Comparison of ENCODE assay signal across 8 cellular contexts in the genomic region with DNA sequence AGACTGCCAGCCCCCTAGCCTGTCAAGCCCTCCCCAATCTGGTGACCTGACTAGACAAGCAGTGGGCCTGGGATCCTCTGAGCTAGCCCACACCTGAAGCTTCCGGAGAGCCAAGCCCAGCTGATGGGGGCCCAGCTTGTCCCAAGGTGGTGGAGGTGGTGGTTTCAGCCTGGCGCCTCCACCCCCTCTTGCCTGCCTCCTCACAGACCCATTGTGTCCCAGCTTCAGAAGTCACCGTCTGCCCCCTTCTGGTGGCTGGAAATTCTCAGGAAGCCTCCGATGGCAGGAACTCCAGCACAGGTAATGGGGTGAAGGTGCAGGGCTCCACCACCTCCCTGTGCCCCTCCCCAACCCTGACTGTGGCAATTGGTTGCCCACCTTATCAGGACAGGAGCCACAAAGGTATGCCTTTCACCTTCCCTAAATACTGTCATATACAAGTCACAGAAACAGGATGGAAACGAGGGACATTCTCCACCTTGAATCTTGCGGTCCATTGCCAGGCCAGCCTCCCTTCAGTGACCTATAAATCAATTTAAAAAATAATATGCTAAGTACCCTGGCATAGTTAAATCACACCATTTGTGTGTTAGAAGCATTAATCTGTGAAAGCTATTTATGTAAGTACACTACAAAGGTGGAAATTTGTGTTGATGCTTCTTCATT.
DNase-seq lines count a peak whose midpoint lies in the region; ATAC-seq, FAIRE-seq and TF ChIP-seq lines count a peak whose summit lies in the region.

No MANE protein-coding gene starts in this region.

- CTCF ChIA-PET in SK-N-SH (lab: Yijun Ruan, JAX) = interaction anchor here (0.6 to 8.5 kb wide), 72 partner anchors 9 to 1235 kb away, joined by 3 to 102 read pairs (median 4); partner anchors contain the start of gene ZNF423

- WGBS in SK-N-SH (ENCODE audit: low lambda C conversion rate) = 51% methylated on average over 4 of the region's 6 CpGs

- H3K4me2 ChIP-seq in SK-N-SH = no peak overlapping the region

- no peak for FAIRE-seq in kidney (lab: Jason Lieb, UNC)

- H3K27me3 ChIP-seq in SK-N-SH (ENCODE audit: insufficient read depth) = no peaks in the 10 kb centered on the region

- H3K4me1 ChIP-seq in SK-N-SH (ENCODE audit: control insufficient read depth in 1 of 2, insufficient read depth in 2 of 2, low read depth in 1 of 2, low read length in 1 of 2) (peaks cover 0 to 3% of the 10 kb centered on the region in 2 experiments; a peak in 1 of 4 replicates), kidney (ENCODE audit: control insufficient read depth in 1 of 2, insufficient read depth in 1 of 2, low read depth in 1 of 2, low read length in 2 of 2) (no peaks in the 10 kb centered on the region)

- H3K79me2 ChIP-seq in SK-N-SH (ENCODE audit: insufficient read depth) = no peaks in the 10 kb centered on the region

- no peak for TF ChIP-seq EP300 in SK-N-SH (IDR thresholded peaks at IDR 0.05; ENCODE audit: borderline replicate concordance in 1 of 2, low read depth in 1 of 2, low read length in 1 of 2)

- in situ Hi-C loops in KBM-7 (cut with MboI; ENCODE audit: low pct_unique_long_range_greater_than_20kb, low sequenced_read_pairs) = loop anchor here (25.0 kb wide), 1 partner anchor 510 kb away; no protein-coding TSS in a partner anchor
- in situ Hi-C loops in T47D (cut with HindIII; ENCODE audit: low pct_unique_long_range_greater_than_20kb, low sequenced_read_pairs) = no loop called here

- H3K9ac ChIP-seq in SK-N-SH = no peak overlapping the region
- H3K9ac ChIP-seq in kidney (ENCODE audit: low read length in 2 of 2) = no peak overlapping the region

- H2AFZ ChIP-seq in SK-N-SH (ENCODE audit: low read depth) = no peak overlapping the region

- TF ChIP-seq RAD21 in SK-N-SH (IDR thresholded peaks at IDR 0.05; ENCODE audit: low read length) = peak; percentile 92

- TF ChIP-seq CTCF in SK-N-SH (IDR thresholded peaks at IDR 0.05) = peak; percentile 65
- peak; percentile 59 for TF ChIP-seq CTCF in kidney (IDR thresholded peaks at IDR 0.05; ENCODE audit: borderline replicate concordance, extremely low read depth, insufficient read depth)

- no peaks in the 10 kb centered on the region for H3K9me3 ChIP-seq in SK-N-SH
- H3K9me3 ChIP-seq in kidney (ENCODE audit: control insufficient read depth in 1 of 2, low read length in 2 of 2) = no peaks in the 10 kb centered on the region

- POLR2A ChIA-PET in SK-N-SH (lab: Yijun Ruan, JAX) = interaction anchor here (0.6 to 1.1 kb wide), 2 partner anchors 55 to 64 kb away, joined by 3 to 4 read pairs; no protein-coding TSS in a partner anchor

- ATAC-seq in HG02588 (IDR thresholded peaks at IDR 0.05; ENCODE audit: unreplicated experiment) (no peak), GM18520 (IDR thresholded peaks at IDR 0.05; ENCODE audit: unreplicated experiment) (no peak)

- no peaks in the 10 kb centered on the region for H4K20me1 ChIP-seq in SK-N-SH (ENCODE audit: insufficient read depth)

- no peaks in the 10 kb centered on the region for H3F3A ChIP-seq in SK-N-SH (replicated peaks; ENCODE audit: insufficient read depth)

- intact Hi-C loops in kidney (cut with DNase I) = loop anchor here (10.0 kb wide), 1 partner anchor 507 kb away; no protein-coding TSS in a partner anchor

- peak; percentile 89 for DNase-seq in DMS 273 (lab: John Stamatoyannopoulos, UW; ENCODE audit: unreplicated experiment)
- peak; percentile 57 for DNase-seq in KBM-7
- peak; percentile 86 for DNase-seq in SK-N-SH
- DNase-seq in T47D (ENCODE audit: low read depth in 1 of 2, low spot score in 1 of 2) = peak; percentile 63 to 71
- no peak for DNase-seq in kidney
- peak; percentile 35 for DNase-seq in stimulated activated CD4-positive, alpha-beta T cell treated with anti-CD3 and anti-CD28 coated beads, Interleukin-1b, Interleukin-23, amount 100 ng/mL, for 48 hours

- H3K4me3 ChIP-seq in SK-N-SH (ENCODE audit: low read depth in 2 of 2, low read length in 1 of 2) (no peak overlapping the region), kidney (ENCODE audit: low read length in 2 of 2) (no peak overlapping the region)

- H3K9me2 ChIP-seq in SK-N-SH = no peaks in the 10 kb centered on the region

- H3K27ac ChIP-seq in SK-N-SH (ENCODE audit: low read depth in 2 of 2, low read length in 1 of 2) (no peak overlapping the region), kidney (ENCODE audit: low read depth in 2 of 2, low read length in 2 of 2) (no peak overlapping the region)

- H3K36me3 ChIP-seq in SK-N-SH (replicated peaks in 1 of 2; ENCODE audit: control insufficient read depth in 1 of 2, insufficient read depth in 2 of 2, low read length in 1 of 2) (no peaks in the 10 kb centered on the region), kidney (ENCODE audit: control insufficient read depth in 1 of 2, insufficient read depth in 2 of 2, low read length in 2 of 2) (no peaks in the 10 kb centered on the region)

TF ChIP-seq in SK-N-SH, 30 proteins besides CTCF, POLR2A, EP300 and RAD21:
- TF ChIP-seq SMC3 (IDR thresholded peaks at IDR 0.05; ENCODE audit: low read depth, low read length) = peak; percentile 80
- no peak for TF ChIP-seq TAF1 (IDR thresholded peaks at IDR 0.05; ENCODE audit: borderline replicate concordance, low read depth, low read length)
